18 cellular contexts compared by ENCODE assay signal in the genomic region with DNA sequence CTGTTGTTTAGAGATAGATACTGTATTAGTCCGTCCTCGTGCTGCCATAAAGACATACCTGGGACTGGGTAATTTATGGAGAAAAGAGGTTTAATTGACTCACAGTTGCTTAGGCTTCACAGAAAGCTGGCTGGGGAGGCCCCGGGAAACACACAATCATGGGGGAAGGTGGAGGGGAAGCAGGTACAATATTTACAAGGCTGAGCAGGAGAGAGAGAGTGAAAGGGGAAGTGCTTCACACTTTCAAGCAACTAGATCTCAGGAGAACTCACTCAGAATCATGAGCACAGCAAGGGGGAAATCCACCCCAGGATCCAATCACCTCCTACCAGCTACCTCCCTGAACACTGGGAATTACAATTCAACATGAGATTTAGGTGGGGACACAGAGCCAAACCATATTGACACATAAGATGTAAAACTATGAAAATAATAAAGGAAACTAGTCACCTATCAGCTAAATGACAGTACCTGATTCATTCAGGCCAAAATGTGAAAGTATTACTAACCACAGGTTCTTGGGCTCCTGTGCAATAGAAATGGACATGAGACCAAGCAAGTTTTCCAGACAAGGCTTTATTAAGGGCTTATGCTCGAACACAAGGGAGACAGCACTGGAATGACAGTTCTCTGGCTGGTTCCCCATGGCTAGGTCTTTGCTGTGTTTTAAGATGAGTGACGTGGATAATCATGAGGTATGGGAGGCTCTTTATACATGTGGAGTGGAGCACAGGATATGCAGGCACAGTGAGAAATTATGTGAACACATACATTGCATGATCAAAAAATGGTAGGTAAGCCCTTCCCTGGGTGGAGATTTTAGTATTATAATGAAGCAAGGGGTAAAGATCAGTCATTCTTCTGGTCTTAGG. TPM values are rescaled to one million over a fixed set of nuclear protein-coding genes. Genes with fewer than 3 reads are reported as not detected.
A peak's percentile ranks its signal among the peaks of the same experiment; 100 is the strongest.
DNase-seq lines count a peak whose midpoint lies in the region; ATAC-seq, FAIRE-seq and TF ChIP-seq lines count a peak whose summit lies in the region.
"Not testable (repeated sequence)": the region's sequence is repeated elsewhere in the genome, so short reads cannot be mapped to it uniquely, and the experiment has no call there.
"Had no signal": no experiment of that assay in that cellular context is flagged by ENCODE, and none has a peak within 500 bp of the region (broad histone marks: within the 10 kb centered on the region; RNA-seq: fewer than 3 reads in every experiment).

No MANE protein-coding gene starts in this region.

- not testable (repeated sequence) for TF ChIP-seq EP300 in GM12878 (IDR thresholded peaks at IDR 0.05; ENCODE audit: borderline replicate concordance in 1 of 2, control insufficient read depth in 1 of 2, low read depth in 2 of 2, low read length in 2 of 2)

- POLR2A ChIA-PET in GM12878 (lab: Charles Lee): interaction anchor here (0.7 kb wide), 1 partner anchor 257 kb away, joined by 3 read pairs; no protein-coding TSS in a partner anchor

- not testable (repeated sequence) for H3K27ac ChIP-seq in GM12878 (ENCODE audit: control insufficient read depth, insufficient read depth)

- not testable (repeated sequence) for H4K20me1 ChIP-seq in GM12878 (ENCODE audit: control insufficient read depth, insufficient read depth)

- H3K4me1 ChIP-seq in GM12878 (ENCODE audit: control insufficient read depth, insufficient read depth, low read length): not testable (repeated sequence)

- BruUV-seq in GM12878 (replicated peaks; lab: Mats Ljungman, UMichigan): not testable (repeated sequence)

- not testable (repeated sequence) for TF ChIP-seq RAD21 in GM12878 (IDR thresholded peaks at IDR 0.05; ENCODE audit: insufficient read depth, low read depth, low read length)

- WGBS in GM12878 (ENCODE audit: insufficient coverage, insufficient replicate concordance, low lambda C conversion rate, missing lambda C conversion rate): 31% methylated on average over 5 of the region's 5 CpGs

- intact Hi-C loops in GM12878 (cut with micrococcal nuclease; ENCODE audit: unreplicated experiment): not testable (repeated sequence)

- not testable (repeated sequence) for TF ChIP-seq CTCF in GM12865 (IDR thresholded peaks at IDR 0.05; ENCODE audit: insufficient read depth, low read depth, low read length, missing control alignments); GM12878 (IDR thresholded peaks at IDR 0.05 in 2 of 3, conservative IDR thresholded peaks at IDR 0.05 in 1 of 3; ENCODE audit: control insufficient read depth in 2 of 3, extremely low read depth in 1 of 3, insufficient read depth in 1 of 3, low read depth in 3 of 3, low read length in 3 of 3)

- not testable (repeated sequence) for H3K9ac ChIP-seq in GM12878 (ENCODE audit: control insufficient read depth, insufficient read depth, low read length)

- H3K4me2 ChIP-seq in GM12878 (ENCODE audit: control insufficient read depth, insufficient read depth): peak overlapping the region; percentile 38

- peak; percentile 41 for DNase-seq in GM12865 (ENCODE audit: low read depth)
- not testable (repeated sequence) for DNase-seq in GM12878 (ENCODE audit: low read depth, low spot score)

- ATAC-seq in GM18870 (IDR thresholded peaks at IDR 0.05; ENCODE audit: unreplicated experiment) (peak; percentile 95), GM19455 (IDR thresholded peaks at IDR 0.05; ENCODE audit: unreplicated experiment) (peak; percentile 97), GM21723 (IDR thresholded peaks at IDR 0.05; ENCODE audit: unreplicated experiment) (peak; percentile 96), HG02885 (IDR thresholded peaks at IDR 0.05; ENCODE audit: poor library complexity, unreplicated experiment) (peak; percentile 99), HG03139 (IDR thresholded peaks at IDR 0.05; ENCODE audit: unreplicated experiment) (peak; percentile 99), HG03565 (IDR thresholded peaks at IDR 0.05; ENCODE audit: unreplicated experiment) (peak; percentile 97), GM12878 (peak; percentile 98)

- H3K4me3 ChIP-seq in GM12865 (ENCODE audit: low read depth, low read length); GM12878: not testable (repeated sequence)

- TF ChIP-seq POLR2A in GM12878 (IDR thresholded peaks at IDR 0.05; ENCODE audit: low read depth, low read length): not testable (repeated sequence)

- peak; percentile 97 for FAIRE-seq in GM12878 (lab: Jason Lieb, UNC)

- H3K9me3 ChIP-seq in GM12878 (replicated peaks; ENCODE audit: control insufficient read depth, insufficient read depth, low read length): not testable (repeated sequence)

- H3K27me3 ChIP-seq in GM12878 (replicated peaks in 1 of 2; ENCODE audit: control insufficient read depth in 2 of 2, insufficient read depth in 2 of 2, low read length in 1 of 2): not testable (repeated sequence)

- CTCF ChIA-PET in GM12878 (lab: Yijun Ruan, JAX): not testable (repeated sequence)

- in situ Hi-C loops in GM12878 (cut with MboI): not testable (repeated sequence)

- SMC1A ChIA-PET in GM12878 (lab: Charles Lee; ENCODE audit: uncharacterized antibody, unreplicated experiment): interaction anchor here (1.2 to 1.6 kb wide), 2 partner anchors 21 to 259 kb away, joined by 4 to 5 read pairs; no protein-coding TSS in a partner anchor

- RAD21 ChIA-PET in GM12878 (lab: Charles Lee; ENCODE audit: unreplicated experiment): interaction anchor here (0.9 to 1.3 kb wide), 4 partner anchors 18 to 141 kb away, joined by 3 to 4 read pairs (median 4); no protein-coding TSS in a partner anchor

- H3K79me2 ChIP-seq in GM12878 (ENCODE audit: control insufficient read depth, insufficient read depth, low read length): not testable (repeated sequence)

- H2AFZ ChIP-seq in GM12878 (ENCODE audit: control insufficient read depth, low read depth, low read length): peak overlapping the region; percentile 41

- not testable (repeated sequence) for H3K36me3 ChIP-seq in GM12878 (ENCODE audit: control insufficient read depth in 2 of 2, insufficient read depth in 2 of 2, low read length in 1 of 2)

RNA-seq across cellular contexts. Expression of a gene that starts 8.4 kb away (rescaled TPM):
- 48.2 and 48.6 TPM in 2 replicates for total RNA-seq in GM12878 (2013; cell fraction: nucleolus; rRNA removed)
- total RNA-seq in GM12878 (2014; rRNA removed): 0.23 and 0.71 TPM in 2 replicates
- total RNA-seq in GM12878 (2014; rRNA removed; fragmentation: Illumina TruSeq; extraction: Trizol): 0.22 and 0.32 TPM in 2 replicates
- 0.33 and 0.48 TPM in 2 replicates for total RNA-seq in GM12878 (2021)
- polyA plus RNA-seq in GM12878 (2011; ENCODE audit: low read depth): not detected
- polyA plus RNA-seq in GM12878 (2011; rRNA removed): 0.18 TPM in 1 of 2 replicates, not detected in the other
- polyA plus RNA-seq in GM12878 (2011; cell fraction: cytosol; rRNA removed): 0.21 TPM in 1 of 2 replicates, not detected in the other
- polyA plus RNA-seq in GM12878 (2011; cell fraction: nucleus; rRNA removed): 0.92 and 2.5 TPM in 2 replicates
- polyA plus RNA-seq in GM12878 (2012): not detected in 2 replicates
- polyA plus RNA-seq in GM12878 (2014; fragmentation: Illumina TruSeq; extraction: Trizol): not detected in 2 replicates
- polyA plus RNA-seq in GM12878 (2014; fragmentation: Nextera tagmentation; extraction: Ambion mirVana): under 1 TPM in 1 of 2 experiments, not detected in 1; 0.13 TPM
- 0.17 TPM in 1 of 2 replicates, not detected in the other for polyA plus RNA-seq in GM12878 (2014; rRNA removed)
- under 1 TPM in 1 of 2 experiments, not detected in 1; 0.24 TPM for polyA plus RNA-seq in GM12878 (2016; fragmentation: Nextera tagmentation; extraction: Ambion mirVana)
- 14.0 TPM in 2 replicates for polyA minus RNA-seq in GM12878 (2011; rRNA and poly(A)+ RNA removed)
- polyA minus RNA-seq in GM12878 (2011; cell fraction: cytosol; rRNA and poly(A)+ RNA removed): not detected in 2 replicates
- 12.2 and 18.3 TPM in 2 replicates for polyA minus RNA-seq in GM12878 (2011; cell fraction: nucleus; rRNA and poly(A)+ RNA removed)
- total RNA-seq: A172, epithelial cell of proximal tubule, GM23248, kidney epithelial cell, mammary epithelial cell, osteocyte, PC-9, right cardiac atrium, thyroid gland had no signal
- polyA plus RNA-seq: BJ, GM23248, mammary epithelial cell, right cardiac atrium had no signal

RNA-seq across cellular contexts. Expression of a gene that starts 18.6 kb away (rescaled TPM):
- 40.5 and 47.9 TPM in 2 replicates for total RNA-seq in GM12878 (2013; cell fraction: nucleolus; rRNA removed)
- 0.22 and 0.68 TPM in 2 replicates for total RNA-seq in GM12878 (2014; rRNA removed)
- 0.89 and 0.97 TPM in 2 replicates for total RNA-seq in GM12878 (2014; rRNA removed; fragmentation: Illumina TruSeq; extraction: Trizol)
- 0.49 and 0.66 TPM in 2 replicates for total RNA-seq in GM12878 (2021)
- 0.39 TPM for polyA plus RNA-seq in GM12878 (2011; ENCODE audit: low read depth)
- 0.54 and 0.61 TPM in 2 replicates for polyA plus RNA-seq in GM12878 (2011; rRNA removed)
- 0.07 TPM in 1 of 2 replicates, not detected in the other for polyA plus RNA-seq in GM12878 (2011; cell fraction: cytosol; rRNA removed)
- 14.6 and 14.8 TPM in 2 replicates for polyA plus RNA-seq in GM12878 (2011; cell fraction: nucleus; rRNA removed)
- 0.07 TPM in 1 of 2 replicates, not detected in the other for polyA plus RNA-seq in GM12878 (2012)
- not detected in 2 replicates for polyA plus RNA-seq in GM12878 (2014; fragmentation: Illumina TruSeq; extraction: Trizol)
- under 1 TPM in 1 of 2 experiments, not detected in 1; 0.03 TPM for polyA plus RNA-seq in GM12878 (2014; fragmentation: Nextera tagmentation; extraction: Ambion mirVana)
- 0.08 and 0.15 TPM in 2 replicates for polyA plus RNA-seq in GM12878 (2014; rRNA removed)
- polyA plus RNA-seq in GM12878 (2016; fragmentation: Nextera tagmentation; extraction: Ambion mirVana): under 1 TPM; 0.10 to 0.28 TPM
- polyA minus RNA-seq in GM12878 (2011; rRNA and poly(A)+ RNA removed): 97.2 and 229 TPM in 2 replicates
- polyA minus RNA-seq in GM12878 (2011; cell fraction: cytosol; rRNA and poly(A)+ RNA removed): 1.5 TPM in 1 of 2 replicates, not detected in the other
- 88.9 and 146 TPM in 2 replicates for polyA minus RNA-seq in GM12878 (2011; cell fraction: nucleus; rRNA and poly(A)+ RNA removed)
- total RNA-seq: A172, epithelial cell of proximal tubule, GM23248, kidney epithelial cell, mammary epithelial cell, osteocyte, PC-9, right cardiac atrium, thyroid gland had no signal
- polyA plus RNA-seq: BJ, GM23248, mammary epithelial cell, right cardiac atrium had no signal

RNA-seq across cellular contexts. Expression of a gene that starts 28.8 kb away (rescaled TPM):
- total RNA-seq in GM12878 (2013; cell fraction: nucleolus; rRNA removed): not detected in 2 replicates
- total RNA-seq in GM12878 (2014; rRNA removed) (not detected in 2 replicates), GM12878 (2014; rRNA removed; fragmentation: Illumina TruSeq; extraction: Trizol) (not detected in 2 replicates), GM12878 (2021) (not detected in 2 replicates)
- not detected for polyA plus RNA-seq in GM12878 (2011; ENCODE audit: low read depth)
- polyA plus RNA-seq in GM12878 (2011; rRNA removed) (not detected in 2 replicates), GM12878 (2014; fragmentation: Illumina TruSeq; extraction: Trizol) (not detected in 2 replicates), GM12878 (2014; fragmentation: Nextera tagmentation; extraction: Ambion mirVana) (not detected), GM12878 (2014; rRNA removed) (not detected in 2 replicates), GM12878 (2016; fragmentation: Nextera tagmentation; extraction: Ambion mirVana) (not detected)
- not detected in 2 replicates for polyA plus RNA-seq in GM12878 (2011; cell fraction: cytosol; rRNA removed)
- not detected in 2 replicates for polyA plus RNA-seq in GM12878 (2011; cell fraction: nucleus; rRNA removed)
- polyA plus RNA-seq in GM12878 (2012): not detected in 2 replicates
- polyA minus RNA-seq in GM12878 (2011; rRNA and poly(A)+ RNA removed): not detected in 2 replicates
- not detected in 2 replicates for polyA minus RNA-seq in GM12878 (2011; cell fraction: cytosol; rRNA and poly(A)+ RNA removed)
- polyA minus RNA-seq in GM12878 (2011; cell fraction: nucleus; rRNA and poly(A)+ RNA removed): not detected in 2 replicates
- total RNA-seq: A172, epithelial cell of proximal tubule, GM23248, kidney epithelial cell, mammary epithelial cell, osteocyte, PC-9, right cardiac atrium, thyroid gland had no signal
- polyA plus RNA-seq: BJ, GM23248, mammary epithelial cell, right cardiac atrium had no signal

RNA-seq across cellular contexts. Expression of a gene that starts 38.9 kb away (rescaled TPM):
- total RNA-seq in GM12878 (2013; cell fraction: nucleolus; rRNA removed): 1.0 and 1.5 TPM in 2 replicates
- total RNA-seq in GM12878 (2014; rRNA removed): 0.62 and 0.65 TPM in 2 replicates
- total RNA-seq in GM12878 (2014; rRNA removed; fragmentation: Illumina TruSeq; extraction: Trizol): 0.41 and 0.49 TPM in 2 replicates
- 0.37 and 1.1 TPM in 2 replicates for total RNA-seq in GM12878 (2021)
- polyA plus RNA-seq in GM12878 (2011; ENCODE audit: low read depth): not detected
- polyA plus RNA-seq in GM12878 (2011; rRNA removed): 0.65 and 0.90 TPM in 2 replicates
- polyA plus RNA-seq in GM12878 (2011; cell fraction: cytosol; rRNA removed): 0.92 and 0.99 TPM in 2 replicates
- polyA plus RNA-seq in GM12878 (2011; cell fraction: nucleus; rRNA removed): 0.13 and 0.41 TPM in 2 replicates
- 0.17 and 0.18 TPM in 2 replicates for polyA plus RNA-seq in GM12878 (2012)
- polyA plus RNA-seq in GM12878 (2014; fragmentation: Illumina TruSeq; extraction: Trizol): 1.0 and 3.1 TPM in 2 replicates
- polyA plus RNA-seq in GM12878 (2014; fragmentation: Nextera tagmentation; extraction: Ambion mirVana): 1 to 10 TPM in 1 of 2 experiments, under 1 TPM in 1; 0.68 to 1.5 TPM
- polyA plus RNA-seq in GM12878 (2014; rRNA removed): 0.20 and 1.0 TPM in 2 replicates
- under 1 TPM; 0.21 to 0.66 TPM for polyA plus RNA-seq in GM12878 (2016; fragmentation: Nextera tagmentation; extraction: Ambion mirVana)
- polyA minus RNA-seq in GM12878 (2011; rRNA and poly(A)+ RNA removed): 0.51 and 1.3 TPM in 2 replicates
- not detected in 2 replicates for polyA minus RNA-seq in GM12878 (2011; cell fraction: cytosol; rRNA and poly(A)+ RNA removed)
- not detected in 2 replicates for polyA minus RNA-seq in GM12878 (2011; cell fraction: nucleus; rRNA and poly(A)+ RNA removed)
- total RNA-seq: A172, epithelial cell of proximal tubule, GM23248, kidney epithelial cell, mammary epithelial cell, osteocyte, PC-9, right cardiac atrium, thyroid gland had no signal
- polyA plus RNA-seq: BJ, GM23248, mammary epithelial cell, right cardiac atrium had no signal
